Comparison of ENCODE assay signal across 1 cellular context in genomic region chr3:58520403-58520784, GRCh38.
A peak's percentile ranks its signal among the peaks of the same experiment; 100 is the strongest.
TF ChIP-seq lines count a peak whose summit lies in the region.

No MANE protein-coding gene starts in this region.

TF ChIP-seq in K562, 482 proteins besides CTCF, POLR2A, EP300 and RAD21:
- peak; percentile 47 for TF ChIP-seq NCOR1 (IDR thresholded peaks at IDR 0.05)
- TF ChIP-seq ZFP36 (IDR thresholded peaks at IDR 0.05; ENCODE audit: low read depth, low read length, partially characterized antibody), result peak; percentile 33
- TF ChIP-seq RNF219 (CRISPR knock-in tag; IDR thresholded peaks at IDR 0.05), result no peak
- TF ChIP-seq HSF4 (CRISPR knock-in tag; IDR thresholded peaks at IDR 0.05; ENCODE audit: borderline replicate concordance), result no peak
- no peak for TF ChIP-seq NKRF (IDR thresholded peaks at IDR 0.05; ENCODE audit: borderline replicate concordance)
- peak; percentile 23; the same call in 1 of the 2 replicates for TF ChIP-seq TCF3 (CRISPR knock-in tag; IDR thresholded peaks at IDR 0.05)
- 0 out of 2 replicates have a peak, but pooled peaks have one; percentile 18 for TF ChIP-seq BCOR (IDR thresholded peaks at IDR 0.05)
- no peak for TF ChIP-seq RBM15 (IDR thresholded peaks at IDR 0.05; ENCODE audit: insufficient read depth, low read length)
- no peak for TF ChIP-seq ZNF551 (CRISPR knock-in tag; IDR thresholded peaks at IDR 0.05)
- TF ChIP-seq SNIP1 (IDR thresholded peaks at IDR 0.05; ENCODE audit: low read depth), result no peak
- TF ChIP-seq KAT8 (IDR thresholded peaks at IDR 0.05; ENCODE audit: low read depth), result no peak
- no peak for TF ChIP-seq PREB (CRISPR knock-in tag; IDR thresholded peaks at IDR 0.05)
- TF ChIP-seq ZBTB7A (IDR thresholded peaks at IDR 0.05; ENCODE audit: borderline replicate concordance, control insufficient read depth, low read depth, low read length), result no peak
- TF ChIP-seq PCBP1 (IDR thresholded peaks at IDR 0.05; ENCODE audit: low read depth, low read length, poor library complexity, severe bottlenecking), result no peak
- no peak for TF ChIP-seq MYBL2 (IDR thresholded peaks at IDR 0.05; ENCODE audit: low read depth)
- TF ChIP-seq MYBL2 (CRISPR knock-in tag; IDR thresholded peaks at IDR 0.05; ENCODE audit: borderline replicate concordance), result no peak
- no peak for TF ChIP-seq ASH1L (IDR thresholded peaks at IDR 0.05; ENCODE audit: borderline replicate concordance, low read depth, partially characterized antibody)
- peak; percentile 13; the same call in 1 of the 2 replicates for TF ChIP-seq TAL1 (IDR thresholded peaks at IDR 0.05)
- no peak for TF ChIP-seq E4F1 (CRISPR knock-in tag; IDR thresholded peaks at IDR 0.05; ENCODE audit: borderline replicate concordance)
- TF ChIP-seq TCF15 (CRISPR knock-in tag; IDR thresholded peaks at IDR 0.05), result no peak
- TF ChIP-seq RFX5 (IDR thresholded peaks at IDR 0.05; ENCODE audit: low read depth, low read length), result no peak
- no peak for TF ChIP-seq SAFB2 (IDR thresholded peaks at IDR 0.05; ENCODE audit: borderline replicate concordance, low read depth, low read length, severe bottlenecking)
- TF ChIP-seq ZNF324 (CRISPR knock-in tag; IDR thresholded peaks at IDR 0.05), result no peak
- no peak for TF ChIP-seq BRF2 (IDR thresholded peaks at IDR 0.05; ENCODE audit: borderline replicate concordance, insufficient read depth, insufficient read length)
- TF ChIP-seq CCNT2 (IDR thresholded peaks at IDR 0.05; ENCODE audit: borderline replicate concordance, extremely low read depth, insufficient read length, low read depth, low read length), result no peak
- TF ChIP-seq NFE2 (IDR thresholded peaks at IDR 0.05; ENCODE audit: low read depth), result no peak
- TF ChIP-seq, protein P1, sequence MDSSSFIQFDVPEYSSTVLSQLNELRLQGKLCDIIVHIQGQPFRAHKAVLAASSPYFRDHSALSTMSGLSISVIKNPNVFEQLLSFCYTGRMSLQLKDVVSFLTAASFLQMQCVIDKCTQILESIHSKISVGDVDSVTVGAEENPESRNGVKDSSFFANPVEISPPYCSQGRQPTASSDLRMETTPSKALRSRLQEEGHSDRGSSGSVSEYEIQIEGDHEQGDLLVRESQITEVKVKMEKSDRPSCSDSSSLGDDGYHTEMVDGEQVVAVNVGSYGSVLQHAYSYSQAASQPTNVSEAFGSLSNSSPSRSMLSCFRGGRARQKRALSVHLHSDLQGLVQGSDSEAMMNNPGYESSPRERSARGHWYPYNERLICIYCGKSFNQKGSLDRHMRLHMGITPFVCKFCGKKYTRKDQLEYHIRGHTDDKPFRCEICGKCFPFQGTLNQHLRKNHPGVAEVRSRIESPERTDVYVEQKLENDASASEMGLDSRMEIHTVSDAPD (CRISPR knock-in tag; IDR thresholded peaks at IDR 0.05), result no peak
- TF ChIP-seq EP400 (IDR thresholded peaks at IDR 0.05), result no peak
- no peak for TF ChIP-seq ZNF436 (CRISPR knock-in tag; IDR thresholded peaks at IDR 0.05)
- no peak for TF ChIP-seq LARP7 (IDR thresholded peaks at IDR 0.05)
- TF ChIP-seq GATAD2B (IDR thresholded peaks at IDR 0.05; ENCODE audit: borderline replicate concordance), result no peak
- TF ChIP-seq MXD1 (CRISPR knock-in tag; IDR thresholded peaks at IDR 0.05; ENCODE audit: borderline replicate concordance, poor library complexity, severe bottlenecking), result no peak
- TF ChIP-seq CBFB (CRISPR knock-in tag; IDR thresholded peaks at IDR 0.05), result no peak
- no peak for TF ChIP-seq SIRT6 (IDR thresholded peaks at IDR 0.05; ENCODE audit: low read depth, low read length)
- TF ChIP-seq FOXA3 (CRISPR knock-in tag; conservative IDR thresholded peaks at IDR 0.05 in 1 of 2, IDR thresholded peaks at IDR 0.05 in 1 of 2), result no peak
- no peak for TF ChIP-seq ZNF133 (CRISPR knock-in tag; IDR thresholded peaks at IDR 0.05)
- TF ChIP-seq ZBTB17 (CRISPR knock-in tag; IDR thresholded peaks at IDR 0.05), result no peak
- no peak for TF ChIP-seq SETDB1 (IDR thresholded peaks at IDR 0.05; ENCODE audit: low read length)
- TF ChIP-seq HDAC6 (IDR thresholded peaks at IDR 0.05; ENCODE audit: low read depth, low read length), result no peak
- TF ChIP-seq ZNF717 (CRISPR knock-in tag; IDR thresholded peaks at IDR 0.05), result no peak
- TF ChIP-seq XRCC3 (IDR thresholded peaks at IDR 0.05), result no peak
- TF ChIP-seq U2AF2 (optimal IDR thresholded peaks at IDR 0.05; ENCODE audit: low read depth, low read length), result no peak
- no peak for TF ChIP-seq SAP30 (IDR thresholded peaks at IDR 0.05; ENCODE audit: borderline replicate concordance, insufficient read depth, low read depth, low read length, poor library complexity, severe bottlenecking)
- TF ChIP-seq RBM25 (IDR thresholded peaks at IDR 0.05; ENCODE audit: low read depth, low read length, severe bottlenecking), result no peak
- no peak for TF ChIP-seq RCOR1 (IDR thresholded peaks at IDR 0.05; ENCODE audit: borderline replicate concordance in 1 of 2, low read depth in 2 of 2, low read length in 2 of 2)
- no peak for TF ChIP-seq MEF2A (IDR thresholded peaks at IDR 0.05; ENCODE audit: control insufficient read depth, low read depth, low read length)
- no peak for TF ChIP-seq NFRKB (IDR thresholded peaks at IDR 0.05; ENCODE audit: low read depth)
- TF ChIP-seq EGR1 (conservative IDR thresholded peaks at IDR 0.05), result no peak
- TF ChIP-seq CBFA2T3 (IDR thresholded peaks at IDR 0.05), result peak; percentile 61
- no peak for TF ChIP-seq ETV6 (IDR thresholded peaks at IDR 0.05; ENCODE audit: borderline replicate concordance in 1 of 2, low read depth in 2 of 2, low read length in 1 of 2)
- TF ChIP-seq ETV6 (CRISPR knock-in tag; IDR thresholded peaks at IDR 0.05; ENCODE audit: borderline replicate concordance), result no peak
- no peak for TF ChIP-seq ZNF507 (tag; conservative IDR thresholded peaks at IDR 0.05)
- no peak for TF ChIP-seq ZNF668 (CRISPR knock-in tag; IDR thresholded peaks at IDR 0.05)
- no peak for TF ChIP-seq CBX2 (IDR thresholded peaks at IDR 0.05; ENCODE audit: insufficient read depth, low read length, poor library complexity, severe bottlenecking)
